14 cellular contexts compared by ENCODE assay signal in the genomic region with DNA sequence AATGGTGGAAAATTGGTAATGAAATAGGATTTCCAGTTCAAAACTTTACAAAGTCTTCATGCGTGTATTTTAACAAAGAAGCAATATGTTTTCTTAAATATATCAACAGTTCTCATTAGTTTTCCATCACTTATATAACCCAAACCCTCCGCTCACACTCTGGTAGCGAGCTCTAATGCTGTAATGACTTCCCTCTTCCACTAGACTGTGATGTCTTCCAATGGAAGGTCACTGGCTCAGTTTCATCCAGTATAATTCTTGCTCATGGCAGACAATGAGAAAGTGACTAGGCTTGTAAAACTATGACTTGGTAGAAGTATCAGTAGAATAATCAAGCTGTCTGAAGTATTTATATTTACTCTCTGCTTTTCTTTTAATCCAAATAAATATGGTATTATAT. TPM values are rescaled to one million over a fixed set of nuclear protein-coding genes. Genes with fewer than 3 reads are reported as not detected.
DNase-seq lines count a peak whose midpoint lies in the region; TF ChIP-seq lines count a peak whose summit lies in the region.
"Had no signal": no experiment of that assay in that cellular context is flagged by ENCODE, and none has a peak within 500 bp of the region (broad histone marks: within the 10 kb centered on the region; RNA-seq: fewer than 3 reads in every experiment).

No MANE protein-coding gene starts in this region.

- H3K4me2 ChIP-seq in osteoblast (ENCODE audit: insufficient read depth, low read length) = no peak overlapping the region

- DNase-seq in NOMO-1 treated with DMSO at 0.1 percent for 48 hours (lab: John Stamatoyannopoulos, UW; ENCODE audit: unreplicated experiment) (peak; percentile 12), NOMO-1 treated with dmso at 0.1 percent for 144 hours (lab: John Stamatoyannopoulos, UW; ENCODE audit: unreplicated experiment) (no peak), LHCN-M2 (ENCODE audit: low read depth) (peak; percentile 3), astrocyte of the cerebellum (ENCODE audit: low read depth) (no peak), osteoblast (ENCODE audit: insufficient read length, low spot score, missing footprints) (peak; percentile 22), T-helper 2 cell (no peak), midbrain (lab: John Stamatoyannopoulos, UW) (no peak)
- DNase-seq in stimulated activated CD4-positive, alpha-beta T cell treated with anti-CD3 and anti-CD28 coated beads, Interleukin-1b, Interleukin-23, amount 100 ng/mL, for 48 hours = no peak
- DNase-seq: activated CD4-positive, alpha-beta T cell treated with anti-CD3 and anti-CD28 coated beads, Interleukin-2, amount 10 ng/mL, durations not matched to agents 7 days and 5 days; activated naive CD8-positive, alpha-beta T cell treated with anti-CD3 and anti-CD28 coated beads for 36 hours; activated T-cell treated with anti-CD3 and anti-CD28 coated beads, Interleukin-2, amount 50 U/mL, for 24 hours; foreskin melanocyte; immature natural killer cell had no signal

- peak; percentile 14 for TF ChIP-seq CTCF in astrocyte of the cerebellum (IDR thresholded peaks at IDR 0.05; ENCODE audit: low read depth, low read length, missing control alignments)
- no peak for TF ChIP-seq CTCF in osteoblast (IDR thresholded peaks at IDR 0.05; ENCODE audit: extremely low read depth, low read depth, low read length)

- in situ Hi-C loops in astrocyte of the cerebellum (cut with HindIII; ENCODE audit: low sequenced_read_pairs) = no loop called here

- H3K4me3 ChIP-seq in astrocyte of the cerebellum (ENCODE audit: low read depth, low read length) = no peak overlapping the region
- no peak overlapping the region for H3K4me3 ChIP-seq in osteoblast (ENCODE audit: insufficient read depth, low read length)
- H3K4me3 ChIP-seq: cardiac muscle cell had no signal

- H3K9me3 ChIP-seq in osteoblast (ENCODE audit: low read depth, low read length) = no peaks in the 10 kb centered on the region

- no peaks in the 10 kb centered on the region for H3K36me3 ChIP-seq in osteoblast (ENCODE audit: insufficient read depth, low read length)

- no peaks in the 10 kb centered on the region for H3K27me3 ChIP-seq in osteoblast (ENCODE audit: insufficient read depth, low read length)
- H3K27me3 ChIP-seq: cardiac muscle cell had no signal

- no peaks in the 10 kb centered on the region for H3K79me2 ChIP-seq in osteoblast (ENCODE audit: insufficient read depth, low read length)

- no peaks in the 10 kb centered on the region for H4K20me1 ChIP-seq in osteoblast (ENCODE audit: insufficient read depth, low read length)

- H3K4me1 ChIP-seq in osteoblast (ENCODE audit: insufficient read depth, low read length) = no peaks in the 10 kb centered on the region

- no peak overlapping the region for H2AFZ ChIP-seq in osteoblast (ENCODE audit: low read length)

- no peak overlapping the region for H3K27ac ChIP-seq in osteoblast (ENCODE audit: low read depth, low read length)
- H3K27ac ChIP-seq: cardiac muscle cell had no signal

RNA-seq across cellular contexts. Expression of gene NETO2, which starts 32.8 kb away (rescaled TPM):
- total RNA-seq in LHCN-M2 (2014; rRNA removed) (31.8 and 33.0 TPM in 2 replicates), osteoblast (3.5 and 5.8 TPM in 2 replicates)
- polyA plus RNA-seq in LHCN-M2 (2012) = 6.3 TPM

Comparison
In these comparisons a context has a peak if more than half of its experiments do, and no peak if none do; other contexts are left out.
1. DNase-seq: peak in NOMO-1 treated with DMSO at 0.1 percent for 48 hours (single experiment), LHCN-M2 (single experiment) and osteoblast (single experiment); none in NOMO-1 treated with dmso at 0.1 percent for 144 hours (single experiment), astrocyte of the cerebellum (single experiment), stimulated activated CD4-positive, alpha-beta T cell treated with anti-CD3 and anti-CD28 coated beads, Interleukin-1b, Interleukin-23, amount 100 ng/mL, for 48 hours (single experiment), T-helper 2 cell (0 of 5) and midbrain (single experiment).